8 cellular contexts compared by ENCODE assay signal in genomic region chr19:35901854-35902661, GRCh38. TPM values are rescaled to one million over a fixed set of nuclear protein-coding genes. Genes with fewer than 3 reads are reported as not detected.
A peak's percentile ranks its signal among the peaks of the same experiment; 100 is the strongest.
DNase-seq lines count a peak whose midpoint lies in the region; ATAC-seq and TF ChIP-seq lines count a peak whose summit lies in the region.

Gene HCST, plus strand, starts transcription at chr19:35902529. Its CDS starts 65 bp downstream, at chr19:35902594.

- TF ChIP-seq EP300 in transverse colon (IDR thresholded peaks at IDR 0.05; ENCODE audit: low read depth): no peak

- no peaks in the 10 kb centered on the region for H3K9me2 ChIP-seq in OCI-LY1 (ENCODE audit: low read depth, low read length)

- intact Hi-C loops in transverse colon (cut with DNase I; ENCODE audit: low total_unique reads): no loop called here

- H3K79me2 ChIP-seq in OCI-LY1 (ENCODE audit: insufficient read depth, low read length): 0 out of 2 replicates have a peak, but pooled peaks cover 3% of the 10 kb centered on the region

- H3K4me3 ChIP-seq in OCI-LY1 (ENCODE audit: low read depth, low read length, poor library complexity, severe bottlenecking) (peak within 1 kb of the TSS; percentile 76), adipocyte (ENCODE audit: low read length) (peak within 1 kb of the TSS; percentile 93), transverse colon (peak within 1 kb of the TSS in 2 of 4 donors; percentile 11 to 31)

- H3K4me1 ChIP-seq in OCI-LY1 (ENCODE audit: insufficient read depth, low read length, severe bottlenecking) (peaks cover 39% of the 10 kb centered on the region), adipocyte (ENCODE audit: control insufficient read depth, insufficient read depth, low read length) (peaks cover 41% of the 10 kb centered on the region), transverse colon (peaks cover 9 to 39% (median 17%) of the 10 kb centered on the region in 4 donors)

- no peak within 1 kb of the TSS for H2AFZ ChIP-seq in OCI-LY1 (ENCODE audit: low read length)

- H4K20me1 ChIP-seq in OCI-LY1 (ENCODE audit: insufficient read depth, low read length): no peaks in the 10 kb centered on the region

- TF ChIP-seq CTCF in OCI-LY1 (IDR thresholded peaks at IDR 0.05; ENCODE audit: low read length): no peak
- no peak for TF ChIP-seq CTCF in transverse colon (IDR thresholded peaks at IDR 0.05)

- TF ChIP-seq POLR2A in transverse colon (IDR thresholded peaks at IDR 0.05): peak; percentile 14

- peak within 1 kb of the TSS; percentile 90 for H3K27ac ChIP-seq in OCI-LY1 (ENCODE audit: low read depth, low read length, poor library complexity, severe bottlenecking)
- H3K27ac ChIP-seq in transverse colon: peak within 1 kb of the TSS; percentile 88 to 97 (median 92)

- ATAC-seq in GM19397 (IDR thresholded peaks at IDR 0.05; ENCODE audit: unreplicated experiment) (no peak), HG03342 (IDR thresholded peaks at IDR 0.05; ENCODE audit: unreplicated experiment) (no peak)

- H3K27me3 ChIP-seq in OCI-LY1 (ENCODE audit: insufficient read depth, low read length) (no peaks in the 10 kb centered on the region), adipocyte (replicated peaks; ENCODE audit: control insufficient read depth, insufficient read depth, low read length) (no peaks in the 10 kb centered on the region), transverse colon (no peaks in the 10 kb centered on the region)

- peak within 1 kb of the TSS; percentile 83 for H3K9ac ChIP-seq in OCI-LY1 (ENCODE audit: low read length)
- H3K9ac ChIP-seq in adipocyte (ENCODE audit: low read length): peak within 1 kb of the TSS; percentile 92

- peaks cover 16% of the 10 kb centered on the region for H3K36me3 ChIP-seq in OCI-LY1 (ENCODE audit: insufficient read depth, low read length)
- H3K36me3 ChIP-seq in adipocyte (ENCODE audit: control insufficient read depth, insufficient read depth, low read length, severe bottlenecking): peaks cover 4% of the 10 kb centered on the region
- peaks cover 0 to under 1% (median 0%) of the 10 kb centered on the region in 4 donors for H3K36me3 ChIP-seq in transverse colon

- H3F3A ChIP-seq in OCI-LY1 (ENCODE audit: insufficient read depth, low read length): no peaks in the 10 kb centered on the region

- H3K4me2 ChIP-seq in OCI-LY1 (ENCODE audit: low read length): peak within 1 kb of the TSS; percentile 92

- H3K9me3 ChIP-seq in OCI-LY1 (ENCODE audit: low read length) (no peaks in the 10 kb centered on the region), adipocyte (ENCODE audit: control insufficient read depth, low read length) (no peaks in the 10 kb centered on the region), transverse colon (no peaks in the 10 kb centered on the region)

- in situ Hi-C loops in transverse colon (cut with MboI; ENCODE audit: low pct_ligation_motif_present in 1 of 4, low pct_unique_long_range_greater_than_20kb in 1 of 4, low sequenced_read_pairs in 3 of 4): no loop called here

- WGBS in transverse colon (ENCODE audit: low coverage in 1 of 2), 2 donors: 30 to 33% methylated on average over 5 to 6 of the region's 6 CpGs

- DNase-seq in NCI-H146 (lab: John Stamatoyannopoulos, UW) (peak; percentile 19), NCI-H146 treated with DMSO at 0.1 percent for 48 hours (lab: John Stamatoyannopoulos, UW; ENCODE audit: unreplicated experiment) (no peak), adipocyte (ENCODE audit: low read depth) (peak; percentile 20), kidney tubule cell (ENCODE audit: low spot score) (peak; percentile 61), transverse colon (peak; percentile 30)

RNA-seq across cellular contexts. Expression of gene HCST, which starts in this region (rescaled TPM):
- 1 to 10 TPM in 1 of 4 donors, not detected in 3; 9.4 TPM for total RNA-seq in transverse colon
